In genomic region chr6:20401403-20402180, GRCh38 we compare ENCODE assay signal across 8 cellular contexts. TPM values are rescaled to one million over a fixed set of nuclear protein-coding genes. Genes with fewer than 3 reads are reported as not detected.
A peak's percentile ranks its signal among the peaks of the same experiment; 100 is the strongest.
DNase-seq lines count a peak whose midpoint lies in the region; ATAC-seq and TF ChIP-seq lines count a peak whose summit lies in the region.

Gene E2F3, plus strand, starts transcription at chr6:20401879. Its CDS starts 354 bp downstream, at chr6:20402233.

- H3K4me3 ChIP-seq in GM06990 (replicated peaks; ENCODE audit: low read depth, low read length), result peak within 1 kb of the TSS; percentile 79
- H3K4me3 ChIP-seq in suprapubic skin, result peak within 1 kb of the TSS; percentile 90

- H3K27me3 ChIP-seq in GM06990 (replicated peaks; ENCODE audit: control insufficient read depth, insufficient read depth, low read length) (no peaks in the 10 kb centered on the region; the same call in 1 of the 2 replicates), suprapubic skin (no peaks in the 10 kb centered on the region)

- H3K27ac ChIP-seq in suprapubic skin, result peak within 1 kb of the TSS; percentile 88

- no peaks in the 10 kb centered on the region for H3K9me3 Mint-ChIP-seq in activated naive CD4-positive, alpha-beta T cell treated with anti-CD3 and anti-CD28 coated beads, Interleukin-2, amount 50 U/mL, for 24 hours

- TF ChIP-seq POLR2A in suprapubic skin (IDR thresholded peaks at IDR 0.05), result no peak

- no peak for TF ChIP-seq CTCF in GM06990 (IDR thresholded peaks at IDR 0.05; ENCODE audit: insufficient read depth, low read length, poor library complexity, severe bottlenecking)
- TF ChIP-seq CTCF in suprapubic skin (IDR thresholded peaks at IDR 0.05), result no peak

- H3K4me1 ChIP-seq in suprapubic skin, result peaks cover 24% of the 10 kb centered on the region

- TF ChIP-seq EP300 in suprapubic skin (IDR thresholded peaks at IDR 0.05), result no peak

- no peaks in the 10 kb centered on the region for H3K36me3 ChIP-seq in GM06990 (ENCODE audit: control insufficient read depth, insufficient read depth, low read length)
- H3K36me3 ChIP-seq in suprapubic skin, result no peaks in the 10 kb centered on the region

- peak within 1 kb of the TSS; percentile 95 for H3K4me3 Mint-ChIP-seq in activated naive CD4-positive, alpha-beta T cell treated with anti-CD3 and anti-CD28 coated beads, Interleukin-2, amount 50 U/mL, for 24 hours

- peak; percentile 83 for ATAC-seq in HG02588 (IDR thresholded peaks at IDR 0.05; ENCODE audit: unreplicated experiment)
- peak; percentile 88 for ATAC-seq in SK-N-SH treated with all-trans-retinoic acid at 6 μM for 48 hours

- peaks cover 41% of the 10 kb centered on the region for H3K4me1 Mint-ChIP-seq in activated naive CD4-positive, alpha-beta T cell treated with anti-CD3 and anti-CD28 coated beads, Interleukin-2, amount 50 U/mL, for 24 hours

- H3K27ac Mint-ChIP-seq in activated naive CD4-positive, alpha-beta T cell treated with anti-CD3 and anti-CD28 coated beads, Interleukin-2, amount 50 U/mL, for 24 hours, result peak within 1 kb of the TSS; percentile 96

- no peaks in the 10 kb centered on the region for H3K27me3 Mint-ChIP-seq in activated naive CD4-positive, alpha-beta T cell treated with anti-CD3 and anti-CD28 coated beads, Interleukin-2, amount 50 U/mL, for 24 hours

- 0% methylated on average over 29 of the region's 57 CpGs for WGBS in suprapubic skin

- peaks cover 4% of the 10 kb centered on the region for H3K36me3 Mint-ChIP-seq in activated naive CD4-positive, alpha-beta T cell treated with anti-CD3 and anti-CD28 coated beads, Interleukin-2, amount 50 U/mL, for 24 hours

- peak; percentile 97 for DNase-seq in GM06990 (ENCODE audit: extremely low read depth, insufficient read length)
- peak; percentile 98 for DNase-seq in NCI-H1092 (lab: John Stamatoyannopoulos, UW)
- DNase-seq in globus pallidus (ENCODE audit: low spot score), result peak; percentile 100
- peak; percentile 62 to 100 (median 98) for DNase-seq in nucleus accumbens (lab: John Stamatoyannopoulos, UW)
- peak; percentile 100 for DNase-seq in suprapubic skin (ENCODE audit: low spot score in 2 of 2)

- no peaks in the 10 kb centered on the region for H3K9me3 ChIP-seq in suprapubic skin

TF ChIP-seq in SK-N-SH treated with all-trans-retinoic acid at 6 μM for 48 hours, 23 proteins besides CTCF, POLR2A, EP300 and RAD21:
- TF ChIP-seq RARB (CRISPR knock-in tag; IDR thresholded peaks at IDR 0.05) (no peak), ESRRG (CRISPR knock-in tag; IDR thresholded peaks at IDR 0.05) (no peak), CSDC2 (CRISPR knock-in tag; IDR thresholded peaks at IDR 0.05) (no peak), BACH2 (CRISPR knock-in tag; IDR thresholded peaks at IDR 0.05; ENCODE audit: borderline replicate concordance) (no peak), CSRNP3 (CRISPR knock-in tag; IDR thresholded peaks at IDR 0.05) (no peak), GLIS3 (CRISPR knock-in tag; IDR thresholded peaks at IDR 0.05) (no peak), CREB5 (CRISPR knock-in tag; IDR thresholded peaks at IDR 0.05; ENCODE audit: low read depth) (no peak), ZNF565 (CRISPR knock-in tag; conservative IDR thresholded peaks at IDR 0.05; ENCODE audit: low read depth) (no peak), ARNTL (CRISPR knock-in tag; IDR thresholded peaks at IDR 0.05; ENCODE audit: borderline replicate concordance, low read depth) (no peak)

RNA-seq across cellular contexts. Expression of gene E2F3, which starts in this region (rescaled TPM):
- total RNA-seq in suprapubic skin, result 1 to 10 TPM; 1.9 to 3.6 (median 2.9) TPM

Comparison
In these comparisons a context has a peak if more than half of its experiments do, and no peak if none do; other contexts are left out.
1. Peak in every context shown above with its lines: DNase-seq, ATAC-seq, H3K4me3 ChIP-seq and H3K27ac ChIP-seq.